24 cellular contexts compared by ENCODE assay signal in the genomic region with DNA sequence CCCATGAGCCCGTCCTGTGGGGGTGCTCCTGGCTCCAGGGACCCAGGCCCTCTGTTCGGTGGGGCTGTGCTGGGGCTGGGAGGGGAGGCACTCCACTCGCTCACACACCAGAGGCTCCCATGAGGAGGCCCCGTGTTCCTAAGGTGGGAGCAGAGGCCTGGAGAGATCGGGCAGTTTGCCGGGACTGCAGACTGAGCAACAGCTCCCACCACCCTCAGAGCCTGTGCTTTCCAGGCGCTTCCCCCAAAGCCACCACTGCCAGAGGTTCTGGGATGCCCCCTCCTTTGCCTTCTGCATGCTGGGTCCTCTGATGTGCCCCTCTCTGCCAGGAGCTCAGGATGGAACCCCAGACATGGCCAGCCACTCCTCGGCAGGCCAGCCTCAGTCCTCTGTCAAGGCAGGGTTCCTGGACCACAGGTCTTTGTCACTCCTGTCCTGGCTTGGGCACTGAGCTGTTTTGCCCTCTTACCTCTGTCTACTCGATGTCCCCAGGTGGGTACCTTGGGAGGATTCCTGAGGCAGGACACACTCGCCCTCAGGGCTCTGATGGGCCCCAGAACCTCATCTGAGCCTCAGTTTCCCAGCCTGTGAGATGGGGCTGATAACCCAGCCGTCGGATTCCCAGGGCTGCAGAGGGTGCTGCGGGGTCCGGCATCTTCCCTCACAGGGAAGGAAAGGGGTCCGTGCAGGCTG.
DNase-seq lines count a peak whose midpoint lies in the region; ATAC-seq, FAIRE-seq and TF ChIP-seq lines count a peak whose summit lies in the region.
"Had no signal": no experiment of that assay in that cellular context is flagged by ENCODE, and none has a peak within 500 bp of the region (broad histone marks: within the 10 kb centered on the region; RNA-seq: fewer than 3 reads in every experiment).

No MANE protein-coding gene starts in this region.

- no peak overlapping the region for H3K56ac ChIP-seq in H1 (replicated peaks; ENCODE audit: insufficient read length, low read depth, low read length)

- H3K4ac ChIP-seq in H1 (replicated peaks; ENCODE audit: insufficient read length, low read depth, low read length) = no peak overlapping the region

- ATAC-seq in lower lobe of right lung = no peak
- no peak for ATAC-seq in HG03565 (IDR thresholded peaks at IDR 0.05; ENCODE audit: unreplicated experiment)
- ATAC-seq in HG03442 (IDR thresholded peaks at IDR 0.05; ENCODE audit: unreplicated experiment) = no peak
- ATAC-seq: GM12878 had no signal

- no peaks in the 10 kb centered on the region for H3K79me2 ChIP-seq in H1 (ENCODE audit: control insufficient read depth in 1 of 2, insufficient read depth in 2 of 2, low read length in 2 of 2)

- no peak overlapping the region for H2BK20ac ChIP-seq in H1 (ENCODE audit: low read length)

- H4K5ac ChIP-seq in H1 (ENCODE audit: insufficient read length, low read depth, low read length) = no peak overlapping the region

- TF ChIP-seq CTCF in H1 (IDR thresholded peaks at IDR 0.05; ENCODE audit: control extremely low read depth in 1 of 3, insufficient read depth in 1 of 3, low read depth in 1 of 3, low read length in 3 of 3) (no peak), lower lobe of right lung (IDR thresholded peaks at IDR 0.05) (no peak)

- no peak overlapping the region for H3K14ac ChIP-seq in H1 (ENCODE audit: insufficient read length)

- peak overlapping the region; percentile 50; the same call in 1 of the 2 replicates for H3K4me2 ChIP-seq in BLaER1
- H3K4me2 ChIP-seq in H1 (ENCODE audit: insufficient read depth in 1 of 2, low read depth in 2 of 2, low read length in 2 of 2) = no peak overlapping the region
- H3K4me2 ChIP-seq: A549 had no signal

- POLR2A ChIA-PET in H1 (lab: Charles Lee; ENCODE audit: partially characterized antibody) = interaction anchor here (1.5 to 1.7 kb wide), 2 partner anchors 11 to 16 kb away, joined by 3 to 10 read pairs; no protein-coding TSS in a partner anchor

- H3K36me3 ChIP-seq in BLaER1 (no peaks in the 10 kb centered on the region), H1 (ENCODE audit: control insufficient read depth in 2 of 4, insufficient read depth in 4 of 4, low read length in 3 of 4) (no peaks in the 10 kb centered on the region), lower lobe of right lung (no peaks in the 10 kb centered on the region)

- no peak for FAIRE-seq in H1 (lab: Jason Lieb, UNC)
- FAIRE-seq: A549, GM12878, GM12892, GM18507 had no signal

- intact Hi-C loops in lower lobe of right lung (cut with DNase I) = no loop called here

- H4K91ac ChIP-seq in H1 (replicated peaks; ENCODE audit: insufficient read length, low read length) = no peak overlapping the region

- H2BK5ac ChIP-seq in H1 (ENCODE audit: low read depth, low read length) = no peak overlapping the region

- no peak overlapping the region for H3K23ac ChIP-seq in H1 (ENCODE audit: insufficient read length)

- 89% methylated on average over 9 of the region's 15 CpGs; no CpG with 5 or more reads in 1 of the 2 experiments for WGBS in H1 (ENCODE audit: extremely low coverage in 1 of 2, insufficient coverage in 1 of 2, insufficient read length in 1 of 2, insufficient replicate concordance in 2 of 2, low coverage in 1 of 2, low lambda C conversion rate in 2 of 2, missing lambda C conversion rate in 1 of 2), 2 experiments

- H3K23me2 ChIP-seq in H1 (ENCODE audit: low read depth, low read length) = no peaks in the 10 kb centered on the region; the same call in 1 of the 2 replicates

- H3K27ac ChIP-seq in BLaER1 (no peak overlapping the region), H1 (ENCODE audit: low read depth, low read length) (no peak overlapping the region), lower lobe of right lung (no peak overlapping the region)
- H3K27ac ChIP-seq: 22Rv1, A549 had no signal

- H3K79me1 ChIP-seq in H1 (ENCODE audit: low read depth, low read length) = no peaks in the 10 kb centered on the region

- no peaks in the 10 kb centered on the region for H3K9me3 ChIP-seq in BLaER1
- H3K9me3 ChIP-seq in H1 (ENCODE audit: insufficient read depth in 2 of 2, low read depth in 1 of 2, low read length in 1 of 2) = no peaks in the 10 kb centered on the region
- no peaks in the 10 kb centered on the region for H3K9me3 ChIP-seq in lower lobe of right lung
- H3K9me3 ChIP-seq: A549 had no signal

- CTCF ChIA-PET in H1 (lab: Charles Lee; ENCODE audit: partially characterized antibody) = interaction anchor here (0.6 to 7.5 kb wide), 11 partner anchors 9 to 135 kb away, joined by 3 to 54 read pairs (median 4); no protein-coding TSS in a partner anchor

- no peak overlapping the region for H2AFZ ChIP-seq in H1 (ENCODE audit: low read length)

- H3K18ac ChIP-seq in H1 (ENCODE audit: extremely low read depth, low read length) = no peak overlapping the region; the same call in 1 of the 2 replicates

- H4K8ac ChIP-seq in H1 (ENCODE audit: extremely low read depth, insufficient read depth, low read length) = 0 out of 2 replicates have a peak overlapping the region, but pooled peaks have one; percentile 7

- peaks cover 61% of the 10 kb centered on the region for H3K4me1 ChIP-seq in BLaER1
- peaks cover 0 to 20% (median 9%) of the 10 kb centered on the region in 4 experiments; a peak in 5 of 7 replicates for H3K4me1 ChIP-seq in H1 (replicated peaks in 1 of 4; ENCODE audit: control insufficient read depth in 3 of 4, insufficient read depth in 4 of 4, low read length in 3 of 4)
- no peaks in the 10 kb centered on the region for H3K4me1 ChIP-seq in lower lobe of right lung
- H3K4me1 ChIP-seq: A549 had no signal

- no peak overlapping the region for H3K9ac ChIP-seq in BLaER1
- no peak overlapping the region for H3K9ac ChIP-seq in H1 (replicated peaks in 1 of 4; ENCODE audit: extremely low read depth in 1 of 4, low read depth in 3 of 4, low read length in 3 of 4)

- no peak overlapping the region for H2AK5ac ChIP-seq in H1 (ENCODE audit: low read depth, low read length)

- H4K20me1 ChIP-seq in BLaER1 (no peaks in the 10 kb centered on the region), H1 (replicated peaks in 1 of 2; ENCODE audit: control insufficient read depth in 1 of 2, insufficient read depth in 2 of 2, low read length in 2 of 2) (no peaks in the 10 kb centered on the region)

- TF ChIP-seq RAD21 in H1 (IDR thresholded peaks at IDR 0.05 in 1 of 2, conservative IDR thresholded peaks at IDR 0.05 in 1 of 2; ENCODE audit: low read depth in 2 of 2, low read length in 2 of 2) = no peak

- DNase-seq in H1 (ENCODE audit: low read depth in 1 of 2, low spot score in 2 of 2) (no peak), lower lobe of right lung (peak; percentile 20)
- no peak for DNase-seq in activated CD4-positive, CD25-positive, alpha-beta regulatory T cell treated with anti-CD3 and anti-CD28 coated beads, Interleukin-2, amount 50 U/mL, for 72 hours
- DNase-seq: AML-193; C1 segment of cervical spinal cord; CD4-positive, alpha-beta memory T cell; CD4-positive, CD25-positive, alpha-beta regulatory T cell; CD8-positive, alpha-beta memory T cell; COR-L47; DMS 273 treated with DMSO at 0.1 percent for 48 hours; DMS153; DMS53; DMS79; DND-41; EL; GDM1 had no signal

- no peak for TF ChIP-seq EP300 in H1 (IDR thresholded peaks at IDR 0.05; ENCODE audit: borderline replicate concordance in 1 of 2, low read depth in 2 of 2, low read length in 2 of 2)

- H3K27me3 ChIP-seq in BLaER1 = peaks cover 34% of the 10 kb centered on the region
- H3K27me3 ChIP-seq in H1 (replicated peaks in 1 of 4; ENCODE audit: control insufficient read depth in 3 of 4, extremely low read depth in 1 of 4, insufficient read depth in 3 of 4, low read length in 3 of 4) = peaks cover 0 to 6% (median 4%) of the 10 kb centered on the region in 4 experiments; a peak in 3 of 7 replicates
- peaks cover 66% of the 10 kb centered on the region for H3K27me3 ChIP-seq in lower lobe of right lung (ENCODE audit: low read depth)

- H2BK15ac ChIP-seq in H1 (ENCODE audit: low read length) = 0 out of 2 replicates have a peak overlapping the region, but pooled peaks have one; percentile 61

- H3K4me3 ChIP-seq in BLaER1 (no peak overlapping the region), H1 (ENCODE audit: extremely low read depth in 1 of 4, insufficient read depth in 2 of 4, low read depth in 3 of 4, low read length in 4 of 4) (no peak overlapping the region), lower lobe of right lung (no peak overlapping the region)
- H3K4me3 ChIP-seq: A549, GM12878 had no signal

- TF ChIP-seq POLR2A in H1 (IDR thresholded peaks at IDR 0.05; ENCODE audit: control extremely low read depth in 1 of 2, low read depth in 2 of 2, low read length in 2 of 2) = no peak

- H2BK120ac ChIP-seq in H1 (replicated peaks; ENCODE audit: low read depth, low read length) = no peak overlapping the region

- 0 out of 2 replicates have a peak overlapping the region, but pooled peaks have one; percentile 60 for H2BK12ac ChIP-seq in H1 (ENCODE audit: low read depth, low read length)

TF ChIP-seq in H1, 55 proteins besides CTCF, POLR2A, EP300 and RAD21:
- no peak for TF ChIP-seq KDM4A (IDR thresholded peaks at IDR 0.05; ENCODE audit: low read depth, low read length, severe bottlenecking)
- TF ChIP-seq SP2 (IDR thresholded peaks at IDR 0.05; ENCODE audit: low read length) = no peak
- no peak for TF ChIP-seq ATF3 (IDR thresholded peaks at IDR 0.05; ENCODE audit: insufficient read depth, low read depth, low read length)
- no peak for TF ChIP-seq KDM5A (IDR thresholded peaks at IDR 0.05; ENCODE audit: low read length)
- TF ChIP-seq SP1 (IDR thresholded peaks at IDR 0.05; ENCODE audit: low read depth, low read length) = no peak
- no peak for TF ChIP-seq GTF2F1 (IDR thresholded peaks at IDR 0.05; ENCODE audit: borderline replicate concordance, low read depth, low read length)
- TF ChIP-seq TCF12 (IDR thresholded peaks at IDR 0.05; ENCODE audit: low read depth, low read length) = no peak
- no peak for TF ChIP-seq RXRA (IDR thresholded peaks at IDR 0.05; ENCODE audit: insufficient read depth, low read depth, low read length)
- no peak for TF ChIP-seq TAF1 (IDR thresholded peaks at IDR 0.05; ENCODE audit: low read depth, low read length)
- no peak for TF ChIP-seq BACH1 (IDR thresholded peaks at IDR 0.05; ENCODE audit: low read length)
- no peak for TF ChIP-seq SP4 (IDR thresholded peaks at IDR 0.05; ENCODE audit: low read length)
- TF ChIP-seq SRF (IDR thresholded peaks at IDR 0.05; ENCODE audit: low read depth, low read length) = no peak
- TF ChIP-seq BCL11A (IDR thresholded peaks at IDR 0.05; ENCODE audit: low read depth in 2 of 2, low read length in 2 of 2) = no peak
- no peak for TF ChIP-seq TAF7 (optimal IDR thresholded peaks at IDR 0.05; ENCODE audit: borderline replicate concordance, low read depth, low read length)
- TF ChIP-seq CHD1 (IDR thresholded peaks at IDR 0.05; ENCODE audit: low read depth, low read length) = no peak
- TF ChIP-seq CBX8 (IDR thresholded peaks at IDR 0.05; ENCODE audit: borderline replicate concordance, low read depth, low read length) = no peak
